26 cellular contexts compared by ENCODE assay signal in the genomic region with DNA sequence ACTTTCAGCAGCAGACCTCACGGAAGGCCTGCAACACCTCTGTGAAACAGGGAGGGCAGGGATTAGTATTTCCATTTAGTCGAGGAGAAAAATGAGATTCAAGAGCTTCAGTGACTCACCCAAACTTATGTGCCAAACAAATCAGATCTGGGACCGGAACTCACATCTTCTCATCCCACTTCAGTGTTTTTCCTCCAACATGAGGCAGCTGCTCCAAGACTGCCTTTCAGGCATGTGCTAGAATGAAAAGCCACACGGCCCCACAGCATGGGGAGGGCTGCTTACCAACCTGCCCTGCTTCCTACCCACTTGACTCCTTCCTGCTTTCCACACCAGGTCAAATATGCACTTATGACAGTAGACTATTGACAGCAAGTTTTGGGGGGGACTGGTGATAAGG.
DNase-seq lines count a peak whose midpoint lies in the region; ATAC-seq and TF ChIP-seq lines count a peak whose summit lies in the region.
"Had no signal": no experiment of that assay in that cellular context is flagged by ENCODE, and none has a peak within 500 bp of the region (broad histone marks: within the 10 kb centered on the region; RNA-seq: fewer than 3 reads in every experiment).

No MANE protein-coding gene starts in this region.

- no peaks in the 10 kb centered on the region for H3K27me3 ChIP-seq in upper lobe of right lung
- H3K27me3 ChIP-seq: dorsolateral prefrontal cortex, neural progenitor cell had no signal

- DNase-seq in DMS53 (lab: John Stamatoyannopoulos, UW), result peak; percentile 41
- DNase-seq in DMS53 treated with DMSO at 0.1 percent for 48 hours (lab: John Stamatoyannopoulos, UW; ENCODE audit: unreplicated experiment), result no peak
- DNase-seq in choroid plexus epithelial cell (ENCODE audit: low read depth), result peak; percentile 20
- DNase-seq in iris pigment epithelial cell (ENCODE audit: low read depth), result peak; percentile 26
- no peak for DNase-seq in upper lobe of right lung
- DNase-seq in amniotic stem cell (lab: John Stamatoyannopoulos, UW), result no peak
- DNase-seq in NAMALWA (ENCODE audit: low spot score), result no peak
- no peak for DNase-seq in SW 1271 (lab: John Stamatoyannopoulos, UW)
- DNase-seq: activated CD4-positive, alpha-beta T cell treated with anti-CD3 and anti-CD28 coated beads for 48 hours; activated T-cell treated with anti-CD3 and anti-CD28 coated beads, Interleukin-2, amount 50 U/mL, for 4 hours; CD8-positive, alpha-beta memory T cell; DMS153; GF-D8; H7; hypothalamus; NCI-H1105 treated with DMSO at 0.1 percent for 48 hours; NCI-H2029; NCI-H226; NCI-H748 treated with DMSO at 0.1 percent for 48 hours; T-helper 17 cell; trophoblast cell had no signal

- no peak overlapping the region for H3K27ac ChIP-seq in upper lobe of right lung
- H3K27ac ChIP-seq: 22Rv1, dorsolateral prefrontal cortex, neural progenitor cell, VCaP had no signal

- peak; percentile 53 for ATAC-seq in upper lobe of right lung
- ATAC-seq: activated T-cell treated with anti-CD3 and anti-CD28 coated beads, Interleukin-2, amount 50 U/mL, for 4 hours; T-helper 17 cell had no signal

- no peak for TF ChIP-seq CTCF in choroid plexus epithelial cell (conservative IDR thresholded peaks at IDR 0.05; ENCODE audit: low read depth, low read length)
- TF ChIP-seq CTCF in upper lobe of right lung (IDR thresholded peaks at IDR 0.05), result no peak

- H3K4me1 ChIP-seq in upper lobe of right lung, result no peaks in the 10 kb centered on the region

- H3K9me3 ChIP-seq in upper lobe of right lung, result no peaks in the 10 kb centered on the region

- no peak overlapping the region for H3K4me3 ChIP-seq in choroid plexus epithelial cell (ENCODE audit: low read depth, low read length)
- no peak overlapping the region for H3K4me3 ChIP-seq in upper lobe of right lung
- H3K4me3 ChIP-seq: dorsolateral prefrontal cortex, lung, neural progenitor cell had no signal

- intact Hi-C loops in upper lobe of right lung (cut with DNase I), result no loop called here

- H3K36me3 ChIP-seq in upper lobe of right lung, result no peaks in the 10 kb centered on the region
- H3K36me3 ChIP-seq: neural progenitor cell had no signal

Comparison
In these comparisons a context has a peak if more than half of its experiments do, and no peak if none do; other contexts are left out.
1. DNase-seq: peak in DMS53 (single experiment), choroid plexus epithelial cell (single experiment) and iris pigment epithelial cell (single experiment); none in DMS53 treated with DMSO at 0.1 percent for 48 hours (single experiment), upper lobe of right lung (single experiment), amniotic stem cell (single experiment), NAMALWA (single experiment) and SW 1271 (0 of 2).